Comparison of ENCODE assay signal across 1 cellular context in the genomic region with DNA sequence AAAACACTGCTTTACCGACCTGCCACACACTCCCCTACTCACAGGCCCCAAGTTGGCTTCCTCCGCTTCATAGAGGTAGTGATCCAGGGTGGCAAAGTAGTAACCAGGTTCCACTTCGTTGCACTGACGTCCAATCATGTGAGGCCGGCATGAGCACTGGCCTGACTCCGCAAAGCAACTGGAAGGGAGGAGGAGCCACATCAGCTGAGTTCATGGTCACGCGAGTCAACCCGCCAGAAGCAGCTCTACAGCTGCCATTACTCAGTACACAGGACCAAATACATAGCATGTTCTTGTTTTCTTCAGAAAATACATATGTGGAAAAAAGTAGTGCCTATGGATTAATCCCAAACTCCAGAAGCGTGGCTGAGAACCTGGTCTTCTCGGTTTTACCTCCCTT.
TF ChIP-seq lines count a peak whose summit lies in the region.

No MANE protein-coding gene starts in this region.

TF ChIP-seq in HepG2, 621 proteins besides CTCF, POLR2A, EP300 and RAD21:
- TF ChIP-seq, protein P1, sequence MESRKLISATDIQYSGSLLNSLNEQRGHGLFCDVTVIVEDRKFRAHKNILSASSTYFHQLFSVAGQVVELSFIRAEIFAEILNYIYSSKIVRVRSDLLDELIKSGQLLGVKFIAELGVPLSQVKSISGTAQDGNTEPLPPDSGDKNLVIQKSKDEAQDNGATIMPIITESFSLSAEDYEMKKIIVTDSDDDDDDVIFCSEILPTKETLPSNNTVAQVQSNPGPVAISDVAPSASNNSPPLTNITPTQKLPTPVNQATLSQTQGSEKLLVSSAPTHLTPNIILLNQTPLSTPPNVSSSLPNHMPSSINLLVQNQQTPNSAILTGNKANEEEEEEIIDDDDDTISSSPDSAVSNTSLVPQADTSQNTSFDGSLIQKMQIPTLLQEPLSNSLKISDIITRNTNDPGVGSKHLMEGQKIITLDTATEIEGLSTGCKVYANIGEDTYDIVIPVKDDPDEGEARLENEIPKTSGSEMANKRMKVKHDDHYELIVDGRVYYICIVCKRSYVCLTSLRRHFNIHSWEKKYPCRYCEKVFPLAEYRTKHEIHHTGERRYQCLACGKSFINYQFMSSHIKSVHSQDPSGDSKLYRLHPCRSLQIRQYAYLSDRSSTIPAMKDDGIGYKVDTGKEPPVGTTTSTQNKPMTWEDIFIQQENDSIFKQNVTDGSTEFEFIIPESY (CRISPR knock-in tag; IDR thresholded peaks at IDR 0.05), result peak; percentile 51; the same call in 1 of the 2 replicates
- TF ChIP-seq MXI1 (IDR thresholded peaks at IDR 0.05; ENCODE audit: borderline replicate concordance, low read depth, low read length), result no peak
